ENCODE assay signal across 8 cellular contexts in the genomic region with DNA sequence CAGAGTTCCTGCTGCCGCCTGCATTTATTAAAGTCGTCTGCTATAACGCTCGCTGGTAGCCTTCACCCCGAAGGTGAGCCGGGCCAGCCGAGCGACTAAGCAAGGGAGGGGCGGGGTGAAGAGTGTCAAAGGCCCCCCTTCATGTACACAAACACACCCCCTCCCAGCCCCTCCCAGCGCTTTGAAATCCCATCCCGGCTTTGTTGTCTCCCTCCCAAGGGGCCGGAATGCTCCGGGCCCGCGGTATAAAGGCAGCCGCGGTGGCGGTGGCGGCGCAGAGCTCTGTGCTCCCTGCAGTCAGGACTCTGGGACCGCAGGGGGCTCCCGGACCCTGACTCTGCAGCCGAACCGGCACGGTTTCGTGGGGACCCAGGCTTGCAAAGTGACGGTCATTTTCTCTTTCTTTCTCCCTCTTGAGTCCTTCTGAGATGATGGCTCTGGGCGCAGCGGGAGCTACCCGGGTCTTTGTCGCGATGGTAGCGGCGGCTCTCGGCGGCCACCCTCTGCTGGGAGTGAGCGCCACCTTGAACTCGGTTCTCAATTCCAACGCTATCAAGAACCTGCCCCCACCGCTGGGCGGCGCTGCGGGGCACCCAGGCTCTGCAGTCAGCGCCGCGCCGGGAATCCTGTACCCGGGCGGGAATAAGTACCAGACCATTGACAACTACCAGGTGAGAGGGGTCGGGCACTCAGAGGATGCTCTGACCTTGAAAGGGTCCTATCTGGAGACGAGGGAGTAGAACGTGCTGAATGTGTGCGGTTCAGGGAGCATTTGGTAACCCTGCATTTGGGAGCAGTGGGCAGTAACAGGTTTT. TPM values are rescaled to one million over a fixed set of nuclear protein-coding genes. Genes with fewer than 3 reads are reported as not detected.
DNase-seq lines count a peak whose midpoint lies in the region; ATAC-seq and TF ChIP-seq lines count a peak whose summit lies in the region.

A gene with protein sequence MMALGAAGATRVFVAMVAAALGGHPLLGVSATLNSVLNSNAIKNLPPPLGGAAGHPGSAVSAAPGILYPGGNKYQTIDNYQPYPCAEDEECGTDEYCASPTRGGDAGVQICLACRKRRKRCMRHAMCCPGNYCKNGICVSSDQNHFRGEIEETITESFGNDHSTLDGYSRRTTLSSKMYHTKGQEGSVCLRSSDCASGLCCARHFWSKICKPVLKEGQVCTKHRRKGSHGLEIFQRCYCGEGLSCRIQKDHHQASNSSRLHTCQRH (plus strand): TSS at position 275 of the 815 bp plus-strand sequence. CDS start 154 bp downstream, at position 429.

- no peak within 1 kb of the TSS for H3K27ac ChIP-seq in body of pancreas

- peak in 10 of 14 donors; percentile 10 to 75 (median 43) for DNase-seq in C1 segment of cervical spinal cord (lab: John Stamatoyannopoulos, UW)
- peak; percentile 74 for DNase-seq in NCI-H460 (ENCODE audit: extremely low read depth, low read depth)
- peak; percentile 53 to 75 (median 66) for DNase-seq in body of pancreas
- peak; percentile 90 for DNase-seq in retina
- no peak for DNase-seq in activated CD4-positive, CD25-positive, alpha-beta regulatory T cell (lab: John Stamatoyannopoulos, UW)

- H3K36me3 ChIP-seq in body of pancreas (replicated peaks in 1 of 2; ENCODE audit: insufficient read depth in 1 of 2, low read depth in 2 of 2): no peaks in the 10 kb centered on the region

- H3K27me3 ChIP-seq in body of pancreas: peaks cover 0 to 8% of the 10 kb centered on the region in 2 donors

- intact Hi-C loops in body of pancreas (cut with DNase I): loop anchor here (5.0 kb wide), 1 partner anchor 173 kb away; no protein-coding TSS in a partner anchor

- H3K4me3 ChIP-seq in body of pancreas (peak within 1 kb of the TSS; percentile 19 to 33), iPS-11a (ENCODE audit: low read depth, low read length) (peak within 1 kb of the TSS; percentile 38)

- TF ChIP-seq CTCF in body of pancreas (IDR thresholded peaks at IDR 0.05): peak; percentile 51 to 74 (median 65)

- TF ChIP-seq POLR2A in body of pancreas (IDR thresholded peaks at IDR 0.05): no peak

- no peaks in the 10 kb centered on the region for H3K9me3 ChIP-seq in body of pancreas

- peak; percentile 53 for ATAC-seq in GM21367 (IDR thresholded peaks at IDR 0.05; ENCODE audit: unreplicated experiment)
- peak; percentile 86 for ATAC-seq in body of pancreas
- no peak for ATAC-seq in GM21723 (IDR thresholded peaks at IDR 0.05; ENCODE audit: unreplicated experiment)

- 1 to 2% methylated on average over 23 to 53 of the region's 53 CpGs for WGBS in body of pancreas, 2 donors

- peaks cover 18% of the 10 kb centered on the region for H3K4me1 ChIP-seq in body of pancreas

RNA-seq across cellular contexts. Expression of the gene that starts here (rescaled TPM):
- 2.4 and 2.7 TPM in 2 replicates for total RNA-seq in NCI-H460 (2014; rRNA removed; shearing (Covaris generic))
- polyA plus RNA-seq in NCI-H460 (2014; cell fraction: nucleus; rRNA removed): 3.3 and 7.0 TPM in 2 replicates
- total RNA-seq in body of pancreas: not detected

Comparison
In these comparisons a context has a peak if more than half of its experiments do, and no peak if none do; other contexts are left out.
1. Peak in DNase-seq, ATAC-seq and H3K4me3 ChIP-seq in body of pancreas; RNA of the gene not detected or under 1 TPM.
2. DNase-seq: peak in C1 segment of cervical spinal cord (10 of 14), NCI-H460 (single experiment) and retina (single experiment); none in activated CD4-positive, CD25-positive, alpha-beta regulatory T cell (0 of 4).